ENCODE assay signal across 11 cellular contexts in genomic region chr7:142768885-142769284, GRCh38. TPM values are rescaled to one million over a fixed set of nuclear protein-coding genes. Genes with fewer than 3 reads are reported as not detected.
"Had no signal": no experiment of that assay in that cellular context is flagged by ENCODE, and none has a peak within 500 bp of the region (broad histone marks: within the 10 kb centered on the region; RNA-seq: fewer than 3 reads in every experiment).

No MANE protein-coding gene starts in this region.

RNA-seq across cellular contexts. Expression of gene PRSS2, which starts 1.9 kb away (rescaled TPM):
- total RNA-seq: subcutaneous adipose tissue, suprapubic skin, temporal lobe, testis, thyroid gland, transverse colon, upper lobe of right lung, ureter, urinary bladder, uterus, vagina had no signal

RNA-seq across cellular contexts. Expression of gene PRSS1, which starts 19.6 kb away (rescaled TPM):
- total RNA-seq: subcutaneous adipose tissue, suprapubic skin, temporal lobe, testis, transverse colon, upper lobe of right lung, ureter, urinary bladder, vagina had no signal
